12 cellular contexts compared by ENCODE assay signal in the genomic region with DNA sequence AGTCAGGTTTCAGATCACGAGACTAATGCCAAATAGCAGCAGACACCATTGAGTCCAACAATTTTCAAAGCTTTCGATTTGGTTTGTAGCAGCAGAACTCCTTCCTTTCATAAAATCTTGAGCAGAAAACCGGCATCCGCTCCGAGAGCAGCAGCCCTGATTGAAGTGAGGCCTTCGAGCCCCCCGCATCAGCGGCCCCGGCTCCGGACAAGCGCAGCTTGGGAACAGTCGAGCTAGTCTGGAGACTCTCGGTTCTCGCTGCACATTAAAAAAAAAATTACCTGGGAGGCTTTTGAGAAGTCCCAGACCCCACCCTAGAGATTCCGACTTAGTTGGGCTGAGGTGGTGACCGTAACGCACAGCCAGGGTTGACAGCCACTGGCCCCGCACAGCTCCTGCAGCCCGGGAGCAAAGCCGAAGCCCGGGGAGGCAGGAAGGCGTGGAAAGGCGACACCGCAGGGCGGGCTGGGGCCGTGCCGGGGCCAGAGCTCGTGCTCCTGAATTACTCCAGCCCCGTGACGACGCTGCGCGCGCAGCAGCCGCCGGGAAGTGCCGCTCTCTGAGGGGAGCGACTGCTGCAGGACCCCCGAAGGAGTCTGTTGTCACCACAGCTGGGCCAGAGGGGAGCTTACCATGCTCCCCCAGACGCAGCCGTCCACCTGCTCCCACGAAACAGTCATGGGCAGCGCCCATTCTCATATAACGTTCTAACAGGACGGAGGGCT. TPM values are rescaled to one million over a fixed set of nuclear protein-coding genes. Genes with fewer than 3 reads are reported as not detected.
DNase-seq lines count a peak whose midpoint lies in the region; ATAC-seq, FAIRE-seq and TF ChIP-seq lines count a peak whose summit lies in the region.
"Had no signal": no experiment of that assay in that cellular context is flagged by ENCODE, and none has a peak within 500 bp of the region (broad histone marks: within the 10 kb centered on the region; RNA-seq: fewer than 3 reads in every experiment).

No MANE protein-coding gene starts in this region.

- H3K9ac ChIP-seq in HUES64 (ENCODE audit: low read depth, low read length) (peak overlapping the region; percentile 41; the same call in 1 of the 2 replicates), K562 (ENCODE audit: insufficient read depth in 1 of 2, low read depth in 2 of 2, low read length in 2 of 2) (no peak overlapping the region), smooth muscle cell (ENCODE audit: low read depth) (no peak overlapping the region)

- peaks cover 58% of the 10 kb centered on the region for H3K9me3 Mint-ChIP-seq in HFFc6

- H3K36me3 Mint-ChIP-seq in HFFc6 (ENCODE audit: low read depth) = peaks cover 13% of the 10 kb centered on the region

- H2AFZ ChIP-seq in K562 (ENCODE audit: low read depth, low read length) = no peak overlapping the region
- peak overlapping the region; percentile 81 for H2AFZ ChIP-seq in smooth muscle cell (ENCODE audit: low read depth)

- peaks cover 21% of the 10 kb centered on the region for H3K27me3 ChIP-seq in HUES64 (ENCODE audit: insufficient read depth, low read length)
- H3K27me3 ChIP-seq in K562 (ENCODE audit: control insufficient read depth in 2 of 2, insufficient read depth in 2 of 2, low read length in 2 of 2) = no peaks in the 10 kb centered on the region
- H3K27me3 ChIP-seq in smooth muscle cell (ENCODE audit: low read depth) = peaks cover 42% of the 10 kb centered on the region

- POLR2A ChIA-PET in K562 (lab: Yijun Ruan, JAX) = no interaction called here

- no peaks in the 10 kb centered on the region for H3K9me1 ChIP-seq in K562 (ENCODE audit: control insufficient read depth, insufficient read depth, low read length)

- no peaks in the 10 kb centered on the region for H3K36me3 ChIP-seq in HUES64 (ENCODE audit: insufficient read depth, low read length)
- H3K36me3 ChIP-seq in K562 (ENCODE audit: control insufficient read depth, insufficient read depth, low read length) = no peaks in the 10 kb centered on the region
- H3K36me3 ChIP-seq in smooth muscle cell (ENCODE audit: low read depth) = no peaks in the 10 kb centered on the region

- no peak overlapping the region for H3K4me3 Mint-ChIP-seq in HFFc6

- H3K27me3 Mint-ChIP-seq in HFFc6 (ENCODE audit: insufficient read depth) = no peaks in the 10 kb centered on the region

- DNase-seq in K562 (ENCODE audit: extremely low read depth in 1 of 4, low spot score in 3 of 4) (peak in 1 of 4 experiments; percentile 3), iPS-NIHi11 (ENCODE audit: low spot score) (peak; percentile 89), smooth muscle cell (lab: John Stamatoyannopoulos, UW; ENCODE audit: unreplicated experiment) (no peak), HFFc6 (no peak), NCI-H2171 treated with DMSO at 0.1 percent for 48 hours (lab: John Stamatoyannopoulos, UW) (no peak), cerebellar cortex (ENCODE audit: low spot score) (no peak)
- DNase-seq: DMS 273 treated with DMSO at 0.1 percent for 48 hours; Karpas-422; stimulated activated CD8-positive, alpha-beta memory T cell treated with anti-CD3 and anti-CD28 coated beads, Interleukin-4, amount 100 ng/mL, for 48 hours had no signal

- H3K4me1 Mint-ChIP-seq in HFFc6 (ENCODE audit: low read depth) = no peaks in the 10 kb centered on the region

- H4K20me1 ChIP-seq in K562 (replicated peaks; ENCODE audit: control insufficient read depth, insufficient read depth, low read length) (no peaks in the 10 kb centered on the region), smooth muscle cell (ENCODE audit: low read depth) (no peaks in the 10 kb centered on the region)

- no peak for TF ChIP-seq RAD21 in K562 (CRISPR knock-in tag; conservative IDR thresholded peaks at IDR 0.05 in 1 of 2, IDR thresholded peaks at IDR 0.05 in 1 of 2)

- BruUV-seq in K562 (replicated peaks; lab: Mats Ljungman, UMichigan) = no TSS peak

- no peaks in the 10 kb centered on the region for H3F3A ChIP-seq in smooth muscle cell (ENCODE audit: low read depth)

- H3K4me1 ChIP-seq in HUES64 (ENCODE audit: insufficient read depth, low read length) (no peaks in the 10 kb centered on the region), K562 (replicated peaks in 1 of 2; ENCODE audit: control insufficient read depth in 2 of 2, insufficient read depth in 2 of 2, low read length in 2 of 2) (peaks cover 0 to 4% of the 10 kb centered on the region in 2 experiments; a peak in 1 of 5 replicates), smooth muscle cell (ENCODE audit: low read depth) (no peaks in the 10 kb centered on the region)

- TF ChIP-seq CTCF in K562 (IDR thresholded peaks at IDR 0.05 in 2 of 3, conservative IDR thresholded peaks at IDR 0.05 in 1 of 3; ENCODE audit: insufficient read depth in 2 of 3, low read depth in 1 of 3, low read length in 3 of 3) = no peak
- TF ChIP-seq CTCF in smooth muscle cell (IDR thresholded peaks at IDR 0.05; ENCODE audit: borderline replicate concordance, insufficient read depth, poor library complexity, severe bottlenecking) = no peak
- no peak for TF ChIP-seq CTCF in HFFc6 (IDR thresholded peaks at IDR 0.05)

- TF ChIP-seq EP300 in K562 (IDR thresholded peaks at IDR 0.05; ENCODE audit: low read length) = no peak

- no peak for TF ChIP-seq POLR2A in K562 (conservative IDR thresholded peaks at IDR 0.05)

- in situ Hi-C loops in K562 (cut with MboI) = no loop called here

- intact Hi-C loops in K562 (cut with micrococcal nuclease) = no loop called here

- H3K27ac Mint-ChIP-seq in HFFc6 = no peak overlapping the region

- CTCF ChIA-PET in K562 (lab: Yijun Ruan, JAX; ENCODE audit: low intra/inter-chr PET ratio) = no interaction called here

- H3K4me2 ChIP-seq in K562 (ENCODE audit: insufficient read depth, low read length) = no peak overlapping the region
- peak overlapping the region; percentile 71 for H3K4me2 ChIP-seq in smooth muscle cell

- FAIRE-seq in K562 (lab: Jason Lieb, UNC) = no peak

- H3K27ac ChIP-seq in HUES64 (ENCODE audit: low read depth, low read length) = no peak overlapping the region
- H3K27ac ChIP-seq in K562 (ENCODE audit: extremely low read depth, low read depth, low read length) = no peak overlapping the region
- no peak overlapping the region for H3K27ac ChIP-seq in smooth muscle cell (ENCODE audit: low read depth)

- peak overlapping the region; percentile 30 for H3K4me3 ChIP-seq in HUES64 (ENCODE audit: low read length)
- H3K4me3 ChIP-seq in K562 = no peak overlapping the region
- peak overlapping the region; percentile 23 for H3K4me3 ChIP-seq in smooth muscle cell
- H3K4me3 ChIP-seq: lung had no signal

- H3K79me2 ChIP-seq in K562 (ENCODE audit: control insufficient read depth, insufficient read depth, low read length) (no peaks in the 10 kb centered on the region), smooth muscle cell (ENCODE audit: low read depth) (no peaks in the 10 kb centered on the region)

- H3K9me3 ChIP-seq in HUES64 (ENCODE audit: insufficient read depth, low read depth, low read length) (no peaks in the 10 kb centered on the region), K562 (replicated peaks; ENCODE audit: control insufficient read depth, insufficient read depth, low read depth, low read length) (no peaks in the 10 kb centered on the region), smooth muscle cell (replicated peaks; ENCODE audit: low read depth) (no peaks in the 10 kb centered on the region)

- ATAC-seq in K562 = peak; percentile 54; the same call in 2 of the 3 replicates

- 86% methylated on average over 45 of the region's 45 CpGs for WGBS in HUES64
- WGBS in K562 (ENCODE audit: insufficient coverage, low coverage, missing lambda C conversion rate) = 2% methylated on average over 30 of the region's 45 CpGs
- WGBS in smooth muscle cell (ENCODE audit: low lambda C conversion rate) = 37% methylated on average over 45 of the region's 45 CpGs

TF ChIP-seq in K562, 482 proteins besides CTCF, POLR2A, EP300 and RAD21 (continues in another document):
- TF ChIP-seq, protein P1, sequence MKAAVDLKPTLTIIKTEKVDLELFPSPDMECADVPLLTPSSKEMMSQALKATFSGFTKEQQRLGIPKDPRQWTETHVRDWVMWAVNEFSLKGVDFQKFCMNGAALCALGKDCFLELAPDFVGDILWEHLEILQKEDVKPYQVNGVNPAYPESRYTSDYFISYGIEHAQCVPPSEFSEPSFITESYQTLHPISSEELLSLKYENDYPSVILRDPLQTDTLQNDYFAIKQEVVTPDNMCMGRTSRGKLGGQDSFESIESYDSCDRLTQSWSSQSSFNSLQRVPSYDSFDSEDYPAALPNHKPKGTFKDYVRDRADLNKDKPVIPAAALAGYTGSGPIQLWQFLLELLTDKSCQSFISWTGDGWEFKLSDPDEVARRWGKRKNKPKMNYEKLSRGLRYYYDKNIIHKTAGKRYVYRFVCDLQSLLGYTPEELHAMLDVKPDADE (conservative IDR thresholded peaks at IDR 0.05; ENCODE audit: control insufficient read depth, low read depth, low read length) = no peak
- TF ChIP-seq NRF1 (conservative IDR thresholded peaks at IDR 0.05 in 1 of 2, IDR thresholded peaks at IDR 0.05 in 1 of 2) (0 out of 4 replicates have a peak, but pooled peaks of 1 of the 2 experiments have one; percentile 20), DNMT1 (IDR thresholded peaks at IDR 0.05) (no peak)

RNA-seq across cellular contexts. Expression of a gene that starts 57.8 kb away (rescaled TPM):
- not detected for polyA plus RNA-seq in HUES64 (2013, experiment 1 of 2)
- not detected for polyA plus RNA-seq in HUES64 (2013, experiment 2 of 2)
- total RNA-seq in K562 (2011; cell fraction: chromatin; rRNA removed; ENCODE audit: low replicate concordance) = not detected in 2 replicates
- not detected in 2 replicates for total RNA-seq in K562 (2011; cell fraction: nucleolus; rRNA removed)
- total RNA-seq in K562 (2011; cell fraction: nucleoplasm; rRNA removed) = not detected in 2 replicates
- not detected in 2 replicates for total RNA-seq in K562 (2014; rRNA removed)
- not detected in 2 replicates for total RNA-seq in K562 (2014; rRNA removed; fragmentation: Illumina TruSeq; extraction: Trizol)
- not detected in 2 replicates for total RNA-seq in K562 (2015; rRNA removed; fragmentation: Illumina TruSeq; extraction: Trizol)
- not detected in 2 replicates for total RNA-seq in K562 (2021)
- polyA plus RNA-seq in K562 (2011; rRNA removed) = not detected in 2 replicates
- not detected in 2 replicates for polyA plus RNA-seq in K562 (2011; cell fraction: cytosol; rRNA removed)
- not detected in 2 replicates for polyA plus RNA-seq in K562 (2011; cell fraction: nucleus; rRNA removed)
- polyA plus RNA-seq in K562 (2012) = not detected in 2 replicates
- not detected in 2 replicates for polyA plus RNA-seq in K562 (2014; fragmentation: Illumina TruSeq; extraction: Trizol)
- not detected for polyA plus RNA-seq in K562 (2014; fragmentation: Nextera tagmentation; extraction: Ambion mirVana)
- polyA plus RNA-seq in K562 (2014; rRNA removed) = not detected in 2 replicates
- not detected in 2 replicates for polyA minus RNA-seq in K562 (2011; rRNA and poly(A)+ RNA removed)
- not detected in 2 replicates for polyA minus RNA-seq in K562 (2011; cell fraction: cytosol; rRNA and poly(A)+ RNA removed)
- not detected in 2 replicates for polyA minus RNA-seq in K562 (2011; cell fraction: nucleus; rRNA and poly(A)+ RNA removed)
- 0.76 TPM in 1 of 2 replicates, not detected in the other for total RNA-seq in smooth muscle cell
- not detected in 2 replicates for polyA plus RNA-seq in smooth muscle cell
- total RNA-seq in HFFc6 (2021; fragmentation: NEBNext Ultra II Directional; extraction: Animal tissue kit (Norgen Biotek cat#: 25700)) = not detected
- total RNA-seq: lung, NCI-H460 had no signal
- polyA plus RNA-seq: lung had no signal
